In the genomic region with DNA sequence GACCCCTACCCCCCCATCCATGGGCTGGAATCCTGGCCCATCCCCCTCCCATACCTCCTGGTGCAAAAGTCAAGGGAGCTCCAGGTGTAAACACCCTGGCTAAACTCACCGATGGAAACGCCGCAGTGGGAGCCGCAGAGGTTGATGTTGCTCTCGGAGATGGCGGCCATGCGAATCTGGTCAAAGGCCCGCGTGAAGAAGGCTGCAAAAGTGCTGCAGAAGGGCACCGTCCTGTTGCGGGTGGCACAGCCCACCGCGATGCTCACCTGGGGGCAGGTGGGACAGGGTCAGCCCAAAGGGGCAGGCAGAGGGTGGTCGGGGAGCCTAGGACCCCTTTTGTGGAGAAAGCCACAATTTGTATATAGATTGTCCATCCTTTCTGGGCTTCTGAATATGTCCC, we compare ENCODE assay signal across 1 cellular context.
TF ChIP-seq lines count a peak whose summit lies in the region.

No MANE protein-coding gene starts in this region.

TF ChIP-seq in K562, 482 proteins besides CTCF, POLR2A, EP300 and RAD21:
- TF ChIP-seq, protein P1, sequence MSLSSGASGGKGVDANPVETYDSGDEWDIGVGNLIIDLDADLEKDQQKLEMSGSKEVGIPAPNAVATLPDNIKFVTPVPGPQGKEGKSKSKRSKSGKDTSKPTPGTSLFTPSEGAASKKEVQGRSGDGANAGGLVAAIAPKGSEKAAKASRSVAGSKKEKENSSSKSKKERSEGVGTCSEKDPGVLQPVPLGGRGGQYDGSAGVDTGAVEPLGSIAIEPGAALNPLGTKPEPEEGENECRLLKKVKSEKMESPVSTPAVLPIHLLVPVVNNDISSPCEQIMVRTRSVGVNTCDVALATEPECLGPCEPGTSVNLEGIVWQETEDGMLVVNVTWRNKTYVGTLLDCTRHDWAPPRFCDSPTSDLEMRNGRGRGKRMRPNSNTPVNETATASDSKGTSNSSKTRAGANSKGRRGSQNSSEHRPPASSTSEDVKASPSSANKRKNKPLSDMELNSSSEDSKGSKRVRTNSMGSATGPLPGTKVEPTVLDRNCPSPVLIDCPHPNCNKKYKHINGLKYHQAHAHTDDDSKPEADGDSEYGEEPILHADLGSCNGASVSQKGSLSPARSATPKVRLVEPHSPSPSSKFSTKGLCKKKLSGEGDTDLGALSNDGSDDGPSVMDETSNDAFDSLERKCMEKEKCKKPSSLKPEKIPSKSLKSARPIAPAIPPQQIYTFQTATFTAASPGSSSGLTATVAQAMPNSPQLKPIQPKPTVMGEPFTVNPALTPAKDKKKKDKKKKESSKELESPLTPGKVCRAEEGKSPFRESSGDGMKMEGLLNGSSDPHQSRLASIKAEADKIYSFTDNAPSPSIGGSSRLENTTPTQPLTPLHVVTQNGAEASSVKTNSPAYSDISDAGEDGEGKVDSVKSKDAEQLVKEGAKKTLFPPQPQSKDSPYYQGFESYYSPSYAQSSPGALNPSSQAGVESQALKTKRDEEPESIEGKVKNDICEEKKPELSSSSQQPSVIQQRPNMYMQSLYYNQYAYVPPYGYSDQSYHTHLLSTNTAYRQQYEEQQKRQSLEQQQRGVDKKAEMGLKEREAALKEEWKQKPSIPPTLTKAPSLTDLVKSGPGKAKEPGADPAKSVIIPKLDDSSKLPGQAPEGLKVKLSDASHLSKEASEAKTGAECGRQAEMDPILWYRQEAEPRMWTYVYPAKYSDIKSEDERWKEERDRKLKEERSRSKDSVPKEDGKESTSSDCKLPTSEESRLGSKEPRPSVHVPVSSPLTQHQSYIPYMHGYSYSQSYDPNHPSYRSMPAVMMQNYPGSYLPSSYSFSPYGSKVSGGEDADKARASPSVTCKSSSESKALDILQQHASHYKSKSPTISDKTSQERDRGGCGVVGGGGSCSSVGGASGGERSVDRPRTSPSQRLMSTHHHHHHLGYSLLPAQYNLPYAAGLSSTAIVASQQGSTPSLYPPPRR (CRISPR knock-in tag; IDR thresholded peaks at IDR 0.05; ENCODE audit: borderline replicate concordance) = no peak
- TF ChIP-seq SUPT5H (IDR thresholded peaks at IDR 0.05) (no peak), CBX2 (IDR thresholded peaks at IDR 0.05; ENCODE audit: insufficient read depth, low read length, poor library complexity, severe bottlenecking) (no peak), MTA3 (IDR thresholded peaks at IDR 0.05; ENCODE audit: borderline replicate concordance) (no peak), ZNF133 (CRISPR knock-in tag; IDR thresholded peaks at IDR 0.05) (no peak), ARHGAP35 (IDR thresholded peaks at IDR 0.05; ENCODE audit: partially characterized antibody) (no peak), POLR2G (IDR thresholded peaks at IDR 0.05; ENCODE audit: low read depth, low read length) (peak; percentile 52), ZFPM2 (CRISPR knock-in tag; IDR thresholded peaks at IDR 0.05) (no peak), RBBP5 (IDR thresholded peaks at IDR 0.05; ENCODE audit: borderline replicate concordance, insufficient read depth, low read length, poor library complexity, severe bottlenecking) (no peak), HDAC8 (tag; IDR thresholded peaks at IDR 0.05) (no peak), E2F3 (CRISPR knock-in tag; IDR thresholded peaks at IDR 0.05) (no peak), RBM22 (IDR thresholded peaks at IDR 0.05; ENCODE audit: low read depth, low read length, poor library complexity, severe bottlenecking) (peak; percentile 64)
- TF ChIP-seq, protein P2, sequence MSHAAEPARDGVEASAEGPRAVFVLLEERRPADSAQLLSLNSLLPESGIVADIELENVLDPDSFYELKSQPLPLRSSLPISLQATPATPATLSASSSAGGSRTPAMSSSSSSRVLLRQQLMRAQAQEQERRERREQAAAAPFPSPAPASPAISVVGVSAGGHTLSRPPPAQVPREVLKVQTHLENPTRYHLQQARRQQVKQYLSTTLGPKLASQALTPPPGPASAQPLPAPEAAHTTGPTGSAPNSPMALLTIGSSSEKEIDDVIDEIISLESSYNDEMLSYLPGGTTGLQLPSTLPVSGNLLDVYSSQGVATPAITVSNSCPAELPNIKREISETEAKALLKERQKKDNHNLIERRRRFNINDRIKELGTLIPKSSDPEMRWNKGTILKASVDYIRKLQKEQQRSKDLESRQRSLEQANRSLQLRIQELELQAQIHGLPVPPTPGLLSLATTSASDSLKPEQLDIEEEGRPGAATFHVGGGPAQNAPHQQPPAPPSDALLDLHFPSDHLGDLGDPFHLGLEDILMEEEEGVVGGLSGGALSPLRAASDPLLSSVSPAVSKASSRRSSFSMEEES (CRISPR knock-in tag; IDR thresholded peaks at IDR 0.05) = no peak
- TF ChIP-seq, protein P3, sequence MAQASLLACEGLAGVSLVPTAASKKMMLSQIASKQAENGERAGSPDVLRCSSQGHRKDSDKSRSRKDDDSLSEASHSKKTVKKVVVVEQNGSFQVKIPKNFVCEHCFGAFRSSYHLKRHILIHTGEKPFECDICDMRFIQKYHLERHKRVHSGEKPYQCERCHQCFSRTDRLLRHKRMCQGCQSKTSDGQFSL (CRISPR knock-in tag; IDR thresholded peaks at IDR 0.05) = no peak
- TF ChIP-seq, protein P3 (tag; IDR thresholded peaks at IDR 0.05) = no peak
